9 cellular contexts compared by ENCODE assay signal in genomic region chr22:46652930-46653331, GRCh38. TPM values are rescaled to one million over a fixed set of nuclear protein-coding genes. Genes with fewer than 3 reads are reported as not detected.
DNase-seq lines count a peak whose midpoint lies in the region; ATAC-seq and TF ChIP-seq lines count a peak whose summit lies in the region.
"Had no signal": no experiment of that assay in that cellular context is flagged by ENCODE, and none has a peak within 500 bp of the region (broad histone marks: within the 10 kb centered on the region; RNA-seq: fewer than 3 reads in every experiment).

No MANE protein-coding gene starts in this region.

- ATAC-seq in HG02970 (IDR thresholded peaks at IDR 0.05; ENCODE audit: low FRiP score, unreplicated experiment) = no peak

- no peak overlapping the region for H2AK5ac ChIP-seq in trophoblast cell (ENCODE audit: low read length)

- no peak overlapping the region for H2BK5ac ChIP-seq in trophoblast cell (ENCODE audit: low read depth, low read length, poor library complexity)

- H3K4me1 ChIP-seq in esophagus muscularis mucosa (peaks cover 46 to 60% (median 52%) of the 10 kb centered on the region in 4 donors), trophoblast cell (ENCODE audit: control insufficient read depth in 1 of 2, insufficient read depth in 2 of 2, low read length in 2 of 2) (peaks cover 3 to 8% of the 10 kb centered on the region in 2 experiments)

- H4K12ac ChIP-seq in trophoblast cell (ENCODE audit: low read depth, low read length) = no peak overlapping the region

- H2BK120ac ChIP-seq in trophoblast cell (ENCODE audit: insufficient read depth, low read length, poor library complexity) = no peak overlapping the region

- peak overlapping the region; percentile 21 to 80 (median 65) for H3K27ac ChIP-seq in esophagus muscularis mucosa (replicated peaks in 1 of 4)
- no peak overlapping the region for H3K27ac ChIP-seq in trophoblast cell (ENCODE audit: low read depth, low read length)

- H4K8ac ChIP-seq in trophoblast cell (ENCODE audit: low read depth, low read length) = no peak overlapping the region

- no peak for TF ChIP-seq EP300 in esophagus muscularis mucosa (IDR thresholded peaks at IDR 0.05)

- peaks cover 68% of the 10 kb centered on the region for H3K4me1 Mint-ChIP-seq in nephron progenitor cell

- no peaks in the 10 kb centered on the region for H3K36me3 Mint-ChIP-seq in nephron progenitor cell (ENCODE audit: low read depth)
- H3K36me3 Mint-ChIP-seq: activated naive CD8-positive, alpha-beta T cell had no signal

- H3K9me3 Mint-ChIP-seq in nephron progenitor cell = no peaks in the 10 kb centered on the region

- WGBS in esophagus muscularis mucosa = 61% methylated on average over 21 of the region's 22 CpGs
- no CpG with 5 or more reads among the region's 22 CpGs for WGBS in trophoblast cell (ENCODE audit: extremely low coverage, insufficient coverage, insufficient read length)

- H3K4me2 ChIP-seq in trophoblast cell (ENCODE audit: low read length) = no peak overlapping the region

- H2BK12ac ChIP-seq in trophoblast cell (ENCODE audit: low read length) = no peak overlapping the region

- no peak for TF ChIP-seq POLR2A in esophagus muscularis mucosa (IDR thresholded peaks at IDR 0.05; ENCODE audit: low read depth)

- H3K27ac Mint-ChIP-seq in nephron progenitor cell = peak overlapping the region; percentile 56
- H3K27ac Mint-ChIP-seq: activated naive CD8-positive, alpha-beta T cell had no signal

- H3K79me2 ChIP-seq in trophoblast cell (ENCODE audit: control insufficient read depth, insufficient read depth, low read length, poor library complexity) = no peaks in the 10 kb centered on the region

- peak overlapping the region; percentile 4 for H3K4me3 Mint-ChIP-seq in nephron progenitor cell
- H3K4me3 Mint-ChIP-seq: activated naive CD8-positive, alpha-beta T cell had no signal

- H3K27me3 Mint-ChIP-seq in nephron progenitor cell (ENCODE audit: low read depth, poor library complexity) = no peaks in the 10 kb centered on the region
- H3K27me3 Mint-ChIP-seq: activated naive CD8-positive, alpha-beta T cell had no signal

- H2AFZ ChIP-seq in trophoblast cell (ENCODE audit: insufficient read depth, low read length, poor library complexity) = no peak overlapping the region

- peak; percentile 82 for DNase-seq in COLO668 (lab: John Stamatoyannopoulos, UW; ENCODE audit: unreplicated experiment)
- DNase-seq in NCI-H2196 (lab: John Stamatoyannopoulos, UW; ENCODE audit: unreplicated experiment) = peak; percentile 21
- no peak for DNase-seq in esophagus muscularis mucosa (ENCODE audit: extremely low spot score)
- DNase-seq in nephron progenitor cell = no peak
- DNase-seq in GM10266 (ENCODE audit: extremely low spot score) = no peak
- no peak for DNase-seq in trophoblast cell
- no peak for DNase-seq in NCI-H2227 treated with DMSO at 0.1 percent for 48 hours (lab: John Stamatoyannopoulos, UW)

- H3K9ac ChIP-seq in trophoblast cell (ENCODE audit: low read length) = no peak overlapping the region

- peaks cover 0 to 3% (median under 1%) of the 10 kb centered on the region in 4 donors for H3K36me3 ChIP-seq in esophagus muscularis mucosa
- no peaks in the 10 kb centered on the region for H3K36me3 ChIP-seq in trophoblast cell (ENCODE audit: control insufficient read depth in 1 of 2, insufficient read depth in 2 of 2, low read length in 2 of 2)

- H3K27me3 ChIP-seq in esophagus muscularis mucosa (no peaks in the 10 kb centered on the region), trophoblast cell (ENCODE audit: insufficient read depth, low read length) (no peaks in the 10 kb centered on the region)

- H3K23ac ChIP-seq in trophoblast cell (ENCODE audit: low read length) = no peak overlapping the region

- no peak overlapping the region for H4K91ac ChIP-seq in trophoblast cell (ENCODE audit: low read depth, low read length)

- H3K4me3 ChIP-seq in esophagus muscularis mucosa (peak overlapping the region; percentile 13 to 36 (median 26)), trophoblast cell (ENCODE audit: low read depth, low read length) (no peak overlapping the region)

- no peak overlapping the region for H3K14ac ChIP-seq in trophoblast cell (ENCODE audit: low read length)

- intact Hi-C loops in esophagus muscularis mucosa (cut with DNase I) = loop anchor here (10.0 kb wide), 1 partner anchor 88 kb away; no protein-coding TSS in a partner anchor

- no peaks in the 10 kb centered on the region for H3K9me3 ChIP-seq in esophagus muscularis mucosa
- H3K9me3 ChIP-seq in trophoblast cell (ENCODE audit: insufficient read depth, low read depth, low read length) = peaks cover 2% of the 10 kb centered on the region

- TF ChIP-seq CTCF in esophagus muscularis mucosa (IDR thresholded peaks at IDR 0.05) (no peak), nephron progenitor cell (IDR thresholded peaks at IDR 0.05) (no peak), GM10266 (IDR thresholded peaks at IDR 0.05; ENCODE audit: control insufficient read depth, insufficient read depth, low read depth, missing control alignments) (no peak)

- no peak overlapping the region for H3K4ac ChIP-seq in trophoblast cell (ENCODE audit: low read depth, low read length)

- no peak overlapping the region for H3K18ac ChIP-seq in trophoblast cell (ENCODE audit: low read length)

- H3K79me1 ChIP-seq in trophoblast cell (ENCODE audit: low read length) = no peaks in the 10 kb centered on the region

RNA-seq across cellular contexts. Expression of gene GRAMD4, which starts 32.7 kb away (rescaled TPM):
- 100 to 1,000 TPM in 1 of 4 donors, 10 to 100 TPM in 3; 20.0 to 126 (median 63.8) TPM for total RNA-seq in esophagus muscularis mucosa
- polyA plus RNA-seq in trophoblast cell (2013) = 10.6 and 11.0 TPM in 2 replicates

Comparison
In these comparisons a context has a peak if more than half of its experiments do, and no peak if none do; other contexts are left out.
1. DNase-seq: peak in COLO668 (single experiment) and NCI-H2196 (single experiment); none in esophagus muscularis mucosa (single experiment), nephron progenitor cell (single experiment), GM10266 (single experiment), trophoblast cell (0 of 2) and NCI-H2227 treated with DMSO at 0.1 percent for 48 hours (single experiment).